Comparison of ENCODE assay signal across 9 cellular contexts in the genomic region with DNA sequence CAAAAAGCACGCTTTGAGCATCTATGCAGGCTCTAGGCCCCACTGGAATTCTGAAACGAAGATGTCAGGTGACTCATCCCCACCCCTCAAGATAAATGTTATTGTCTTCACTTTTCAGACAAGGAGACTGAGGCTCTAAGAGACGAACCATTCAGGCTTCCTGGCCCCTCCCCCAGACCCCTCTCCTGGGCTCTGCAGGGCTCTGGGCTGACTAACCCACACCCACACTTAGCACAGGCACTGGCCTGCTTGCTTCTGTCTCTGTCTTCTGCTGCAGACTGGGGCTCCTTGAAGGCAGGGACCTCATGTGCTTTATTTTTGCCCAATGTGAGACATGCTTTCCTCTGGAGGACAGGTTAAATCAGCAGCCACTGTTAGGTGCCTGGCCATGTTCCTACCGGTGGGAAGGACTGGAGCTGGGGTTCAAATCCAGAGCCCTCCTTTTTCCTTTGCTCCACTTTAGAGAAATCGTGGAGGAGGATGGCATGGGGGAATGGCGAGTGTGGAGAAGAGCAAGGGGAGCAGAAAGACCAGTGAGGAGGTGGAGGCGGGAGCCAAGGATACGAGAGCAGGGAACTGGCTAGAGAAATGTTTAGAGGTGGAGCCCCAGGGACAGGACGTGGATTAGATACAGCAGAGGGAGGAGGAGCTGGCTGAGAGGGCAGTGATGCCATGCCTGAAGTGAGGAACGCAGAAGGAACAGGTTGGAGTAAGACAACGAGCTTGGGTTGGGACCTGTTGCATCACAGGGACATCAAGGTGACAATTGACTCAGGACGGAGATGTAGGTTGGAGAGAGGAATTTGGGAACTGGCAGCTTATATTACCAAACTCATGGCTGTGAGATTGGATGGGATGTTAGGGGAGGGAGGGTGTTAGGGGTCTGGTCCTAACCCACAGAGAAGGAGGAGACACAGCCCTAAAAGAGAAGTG. TPM values are rescaled to one million over a fixed set of nuclear protein-coding genes. Genes with fewer than 3 reads are reported as not detected.
DNase-seq lines count a peak whose midpoint lies in the region; TF ChIP-seq lines count a peak whose summit lies in the region.
"Had no signal": no experiment of that assay in that cellular context is flagged by ENCODE, and none has a peak within 500 bp of the region (broad histone marks: within the 10 kb centered on the region; RNA-seq: fewer than 3 reads in every experiment).

No MANE protein-coding gene starts in this region.

- no peak overlapping the region; the same call in 1 of the 2 replicates for H3K4me2 ChIP-seq in OCI-LY7 (ENCODE audit: low read length)

- BruUV-seq in OCI-LY7 (replicated peaks; lab: Mats Ljungman, UMichigan): no TSS peak

- DNase-seq in activated naive CD4-positive, alpha-beta T cell treated with anti-CD3 and anti-CD28 coated beads, Interleukin-2, amount 10 ng/mL, durations not matched to agents 7 days and 5 days: no peak
- no peak for DNase-seq in activated naive CD4-positive, alpha-beta T cell treated with Interleukin-2 at 50 U/mL for 16 hours
- no peak for DNase-seq in colonic mucosa
- no peak for DNase-seq in type B pancreatic cell (ENCODE audit: extremely low spot score, unreplicated experiment)
- no peak for DNase-seq in UCSD-AML1 (lab: John Stamatoyannopoulos, UW; ENCODE audit: unreplicated experiment)
- DNase-seq in stimulated activated CD4-positive, alpha-beta T cell treated with anti-CD3 and anti-CD28 coated beads, Interleukin-1b, Interleukin-23, amount 100 ng/mL, for 48 hours: no peak
- no peak for DNase-seq in OCI-LY7 (ENCODE audit: low spot score)
- DNase-seq: Karpas-422 had no signal

- H3K36me3 Mint-ChIP-seq in activated naive CD4-positive, alpha-beta T cell treated with anti-CD3 and anti-CD28 coated beads, Interleukin-2, amount 10 ng/mL, durations not matched to agents 7 days and 5 days: peaks cover 14% of the 10 kb centered on the region
- peaks cover 4% of the 10 kb centered on the region for H3K36me3 Mint-ChIP-seq in type B pancreatic cell

- CTCF ChIA-PET in activated naive CD4-positive, alpha-beta T cell treated with anti-CD3 and anti-CD28 coated beads, Interleukin-2, amount 10 ng/mL, durations not matched to agents 7 days and 5 days (lab: Charles Lee): no interaction called here
- CTCF ChIA-PET in OCI-LY7 (lab: Charles Lee; ENCODE audit: unreplicated experiment): no interaction called here

- H3K9me3 Mint-ChIP-seq in activated naive CD4-positive, alpha-beta T cell treated with anti-CD3 and anti-CD28 coated beads, Interleukin-2, amount 10 ng/mL, durations not matched to agents 7 days and 5 days: peaks cover 12% of the 10 kb centered on the region
- no peaks in the 10 kb centered on the region for H3K9me3 Mint-ChIP-seq in type B pancreatic cell

- H3K9me2 ChIP-seq in OCI-LY7 (ENCODE audit: insufficient read depth, low read length): no peaks in the 10 kb centered on the region

- H3K27me3 ChIP-seq in colonic mucosa (no peaks in the 10 kb centered on the region), mucosa of rectum (ENCODE audit: control insufficient read depth in 2 of 2, insufficient read depth in 2 of 2, low read length in 2 of 2) (peaks cover 0 to 2% of the 10 kb centered on the region in 2 donors)

- no peak overlapping the region for H2AFZ ChIP-seq in OCI-LY7 (ENCODE audit: low read length)

- H4K20me1 ChIP-seq in OCI-LY7 (ENCODE audit: insufficient read depth, low read length): no peaks in the 10 kb centered on the region

- peak overlapping the region; percentile 9 for H3K27ac Mint-ChIP-seq in activated naive CD4-positive, alpha-beta T cell treated with anti-CD3 and anti-CD28 coated beads, Interleukin-2, amount 10 ng/mL, durations not matched to agents 7 days and 5 days
- peak overlapping the region; percentile 99 for H3K27ac Mint-ChIP-seq in type B pancreatic cell

- H3K9me3 ChIP-seq in colonic mucosa (no peaks in the 10 kb centered on the region), mucosa of rectum (ENCODE audit: control insufficient read depth in 2 of 2, low read length in 2 of 2) (no peaks in the 10 kb centered on the region), OCI-LY7 (ENCODE audit: low read length) (no peaks in the 10 kb centered on the region)

- H3K4me1 Mint-ChIP-seq in activated naive CD4-positive, alpha-beta T cell treated with anti-CD3 and anti-CD28 coated beads, Interleukin-2, amount 10 ng/mL, durations not matched to agents 7 days and 5 days: peaks cover 38% of the 10 kb centered on the region
- H3K4me1 Mint-ChIP-seq in type B pancreatic cell (ENCODE audit: unreplicated experiment): peaks cover 28% of the 10 kb centered on the region

- H3K27me3 Mint-ChIP-seq in activated naive CD4-positive, alpha-beta T cell treated with anti-CD3 and anti-CD28 coated beads, Interleukin-2, amount 10 ng/mL, durations not matched to agents 7 days and 5 days: peaks cover 68% of the 10 kb centered on the region
- H3K27me3 Mint-ChIP-seq in type B pancreatic cell: peaks cover 3% of the 10 kb centered on the region

- peak overlapping the region; percentile 25 to 89 for H3K9ac ChIP-seq in colonic mucosa (ENCODE audit: low read depth in 2 of 2, low read length in 2 of 2)
- H3K9ac ChIP-seq in mucosa of rectum (ENCODE audit: low read depth in 1 of 2, low read length in 2 of 2): peak overlapping the region; percentile 72 to 73

- H3K36me3 ChIP-seq in colonic mucosa: no peaks in the 10 kb centered on the region
- H3K36me3 ChIP-seq in mucosa of rectum (ENCODE audit: control insufficient read depth in 2 of 2, insufficient read depth in 2 of 2, low read length in 2 of 2): no peaks in the 10 kb centered on the region
- no peaks in the 10 kb centered on the region for H3K36me3 ChIP-seq in OCI-LY7 (ENCODE audit: insufficient read depth, low read length)

- POLR2A ChIA-PET in OCI-LY7 (lab: Charles Lee): no interaction called here

- intact Hi-C loops in colonic mucosa (cut with DNase I): no loop called here
- intact Hi-C loops in OCI-LY7 (cut with micrococcal nuclease; ENCODE audit: unreplicated experiment): no loop called here

- H3K27ac ChIP-seq in colonic mucosa (peak overlapping the region; percentile 80), mucosa of rectum (ENCODE audit: low read depth in 2 of 2, low read length in 2 of 2) (peak overlapping the region; percentile 93), OCI-LY7 (ENCODE audit: low read depth, low read length, poor library complexity, severe bottlenecking) (no peak overlapping the region)

- H3K4me1 ChIP-seq in colonic mucosa: no peaks in the 10 kb centered on the region
- H3K4me1 ChIP-seq in mucosa of rectum (ENCODE audit: control insufficient read depth in 2 of 2, insufficient read depth in 2 of 2, low read length in 2 of 2): peaks cover 16 to 33% of the 10 kb centered on the region in 2 donors
- H3K4me1 ChIP-seq in OCI-LY7 (ENCODE audit: insufficient read depth, low read length, poor library complexity, severe bottlenecking): peaks cover 10% of the 10 kb centered on the region

- TF ChIP-seq CTCF in colonic mucosa (IDR thresholded peaks at IDR 0.05): no peak
- no peak for TF ChIP-seq CTCF in type B pancreatic cell (conservative IDR thresholded peaks at IDR 0.05)
- TF ChIP-seq CTCF in OCI-LY7 (conservative IDR thresholded peaks at IDR 0.05; ENCODE audit: low read length): no peak

- H3K4me3 ChIP-seq in colonic mucosa: peak overlapping the region; percentile 36
- peak overlapping the region; percentile 65 to 72 for H3K4me3 ChIP-seq in mucosa of rectum (ENCODE audit: low read length in 2 of 2)
- H3K4me3 ChIP-seq in OCI-LY7 (ENCODE audit: low read depth, low read length, poor library complexity, severe bottlenecking): no peak overlapping the region

- no peak overlapping the region for H3K4me3 Mint-ChIP-seq in activated naive CD4-positive, alpha-beta T cell treated with anti-CD3 and anti-CD28 coated beads, Interleukin-2, amount 10 ng/mL, durations not matched to agents 7 days and 5 days
- H3K4me3 Mint-ChIP-seq in type B pancreatic cell: peak overlapping the region; percentile 93

- H3K79me2 ChIP-seq in OCI-LY7 (ENCODE audit: insufficient read depth, low read depth, low read length): no peaks in the 10 kb centered on the region

RNA-seq across cellular contexts. Expression of gene TMEM125, which starts 1.7 kb away (rescaled TPM):
- 10 to 100 TPM; 59.8 to 80.0 TPM for total RNA-seq in colonic mucosa
- total RNA-seq in type B pancreatic cell (ENCODE audit: low replicate concordance): 19.8 and 51.7 TPM in 2 replicates
- not detected in 2 replicates for total RNA-seq in OCI-LY7 (2014; rRNA removed; shearing (Covaris generic))
- total RNA-seq in OCI-LY7 (2022): 0.23 and 0.44 TPM in 2 replicates

RNA-seq across cellular contexts. Expression of gene C1orf210, which starts 13.9 kb away (rescaled TPM):
- total RNA-seq in colonic mucosa (10 to 100 TPM; 67.4 to 94.3 TPM), type B pancreatic cell (ENCODE audit: low replicate concordance) (9.9 and 17.2 TPM in 2 replicates), OCI-LY7 (2022) (not detected in 2 replicates)
- total RNA-seq in OCI-LY7 (2014; rRNA removed; shearing (Covaris generic)): not detected in 2 replicates

RNA-seq across cellular contexts. Expression of gene TIE1, which starts 29.3 kb away (rescaled TPM):
- total RNA-seq in colonic mucosa: 1 to 10 TPM; 5.1 to 7.6 TPM
- total RNA-seq in type B pancreatic cell (ENCODE audit: low replicate concordance): 1.3 TPM in 1 of 2 replicates, not detected in the other
- total RNA-seq in OCI-LY7 (2014; rRNA removed; shearing (Covaris generic)): 0.66 TPM in 1 of 2 replicates, not detected in the other
- 0.15 TPM in 1 of 2 replicates, not detected in the other for total RNA-seq in OCI-LY7 (2022)

Comparison
In these comparisons a context has a peak if more than half of its experiments do, and no peak if none do; other contexts are left out.
1. RNA of gene TMEM125, which starts 1.7 kb away (total RNA-seq): 59.8 to 80.0 TPM in colonic mucosa and 19.8 to 51.7 TPM in type B pancreatic cell; 0.23 to 0.44 TPM in OCI-LY7; every median in the first group is over 10 times any median in the second.